ENCODE assay signal across 28 cellular contexts in genomic region chrX:15953801-15954200, GRCh38.
"Had no signal": no experiment of that assay in that cellular context is flagged by ENCODE, and none has a peak within 500 bp of the region (broad histone marks: within the 10 kb centered on the region; RNA-seq: fewer than 3 reads in every experiment).

No MANE protein-coding gene starts in this region.

- FAIRE-seq: endometrium, endothelial cell of umbilical vein, frontal cortex had no signal

- H3K9me3 ChIP-seq: colonic mucosa, esophagus muscularis mucosa, esophagus squamous epithelium, gastrocnemius medialis, gastroesophageal sphincter, heart left ventricle, heart right ventricle had no signal

- H3K27ac Mint-ChIP-seq: dendritic cell treated with granulocyte-macrophage colony-stimulating factor and Interleukin-4, amounts not matched to agents 40 ng/mL and 50 ng/mL, for 4 days; effector memory CD8-positive, alpha-beta T cell had no signal

- H3K27me3 Mint-ChIP-seq: dendritic cell treated with granulocyte-macrophage colony-stimulating factor and Interleukin-4, amounts not matched to agents 40 ng/mL and 50 ng/mL, for 4 days; effector memory CD8-positive, alpha-beta T cell had no signal

- DNase-seq: colonic mucosa; cortex of kidney; dermis blood vessel endothelial cell; dorsolateral prefrontal cortex; effector CD4-positive, alpha-beta T cell; effector CD8-positive, alpha-beta T cell; effector memory CD4-positive, alpha-beta T cell; effector memory CD8-positive, alpha-beta T cell; erythroblast; esophagus squamous epithelium; foreskin fibroblast; foreskin keratinocyte; foreskin melanocyte; gastrocnemius medialis; glutamatergic neuron; head of caudate nucleus; heart left ventricle; heart right ventricle had no signal

- H3K36me3 ChIP-seq: colonic mucosa, esophagus muscularis mucosa, esophagus squamous epithelium, gastrocnemius medialis, gastroesophageal sphincter, heart left ventricle, heart right ventricle had no signal

- H3K27ac ChIP-seq: colonic mucosa, coronary artery, dorsolateral prefrontal cortex, epithelial cell of prostate, esophagus muscularis mucosa, esophagus squamous epithelium, foreskin keratinocyte, gastrocnemius medialis, gastroesophageal sphincter, heart left ventricle, heart right ventricle, hepatocyte had no signal

- H3K4me3 ChIP-seq: colonic mucosa, coronary artery, dorsolateral prefrontal cortex, esophagus muscularis mucosa, esophagus squamous epithelium, gastrocnemius medialis, gastroesophageal sphincter, heart left ventricle, heart right ventricle, hepatocyte had no signal

- H3K4me1 ChIP-seq: colonic mucosa, esophagus squamous epithelium, gastrocnemius medialis, gastroesophageal sphincter, heart left ventricle, heart right ventricle had no signal

- H3K27me3 ChIP-seq: colonic mucosa, esophagus muscularis mucosa, esophagus squamous epithelium, foreskin keratinocyte, gastrocnemius medialis, gastroesophageal sphincter, hepatocyte had no signal

- H3K4me2 ChIP-seq: hepatocyte had no signal

- H3K4me3 Mint-ChIP-seq: dendritic cell treated with granulocyte-macrophage colony-stimulating factor and Interleukin-4, amounts not matched to agents 40 ng/mL and 50 ng/mL, for 4 days; effector memory CD8-positive, alpha-beta T cell had no signal

- H2AFZ ChIP-seq: hepatocyte had no signal

- H3K79me2 ChIP-seq: hepatocyte had no signal

- H3K9me3 Mint-ChIP-seq: dendritic cell treated with granulocyte-macrophage colony-stimulating factor and Interleukin-4, amounts not matched to agents 40 ng/mL and 50 ng/mL, for 4 days; effector memory CD8-positive, alpha-beta T cell had no signal

- ATAC-seq: effector memory CD8-positive, alpha-beta T cell; esophagus mucosa; foreskin keratinocyte; gastrocnemius medialis; gastroesophageal sphincter; heart left ventricle; heart right ventricle had no signal
